ENCODE assay signal across 19 cellular contexts in genomic region chr9:131834721-131835120, GRCh38.
DNase-seq lines count a peak whose midpoint lies in the region; ATAC-seq and TF ChIP-seq lines count a peak whose summit lies in the region.
"Had no signal": no experiment of that assay in that cellular context is flagged by ENCODE, and none has a peak within 500 bp of the region (broad histone marks: within the 10 kb centered on the region; RNA-seq: fewer than 3 reads in every experiment).

No MANE protein-coding gene starts in this region.

- H3K4me1 Mint-ChIP-seq in T-helper 2 cell treated with Interferon-gamma antibody and Interleukin-4, amounts not matched to agents 5 μg/mL and 100 μg/mL, for 36 hours (ENCODE audit: low read depth), result peaks cover 18% of the 10 kb centered on the region
- peaks cover 26% of the 10 kb centered on the region for H3K4me1 Mint-ChIP-seq in brain
- peaks cover 18% of the 10 kb centered on the region for H3K4me1 Mint-ChIP-seq in nephron
- H3K4me1 Mint-ChIP-seq in endothelial cell (ENCODE audit: unreplicated experiment), result peaks cover 8% of the 10 kb centered on the region
- H3K4me1 Mint-ChIP-seq: B cell had no signal

- DNase-seq in T-helper 2 cell treated with Interferon-gamma antibody and Interleukin-4, amounts not matched to agents 5 μg/mL and 100 μg/mL, for 36 hours (ENCODE audit: low spot score), result no peak
- DNase-seq in T-helper 2 cell (no peak), posterior vena cava (ENCODE audit: low spot score) (peak; percentile 41), endothelial cell (ENCODE audit: low spot score) (no peak)
- DNase-seq: Calu3, DMS79 treated with DMSO at 0.1 percent for 48 hours, GF-D8, H9, KBM-7, MM.1S, NCI-H2029, NCI-H526 treated with DMSO at 0.1 percent for 48 hours, PC-9 had no signal

- intact Hi-C loops in posterior vena cava (cut with DNase I), result no loop called here

- no peak overlapping the region for H3K4me3 Mint-ChIP-seq in T-helper 2 cell treated with Interferon-gamma antibody and Interleukin-4, amounts not matched to agents 5 μg/mL and 100 μg/mL, for 36 hours
- H3K4me3 Mint-ChIP-seq in brain (no peak overlapping the region), nephron (peak overlapping the region in 2 of 3 experiments; percentile 28 to 59), endothelial cell (ENCODE audit: unreplicated experiment) (no peak overlapping the region)
- H3K4me3 Mint-ChIP-seq: B cell, H9 had no signal

- peak overlapping the region; percentile 15 for H3K27ac Mint-ChIP-seq in T-helper 2 cell treated with Interferon-gamma antibody and Interleukin-4, amounts not matched to agents 5 μg/mL and 100 μg/mL, for 36 hours
- H3K27ac Mint-ChIP-seq in brain (peak overlapping the region in 3 of 5 experiments; percentile 37 to 69 (median 42)), nephron (peak overlapping the region; percentile 8 to 67 (median 53)), endothelial cell (ENCODE audit: unreplicated experiment) (no peak overlapping the region)
- H3K27ac Mint-ChIP-seq: B cell, H9 had no signal

- H3K27me3 Mint-ChIP-seq in T-helper 2 cell treated with Interferon-gamma antibody and Interleukin-4, amounts not matched to agents 5 μg/mL and 100 μg/mL, for 36 hours (ENCODE audit: low read depth), result no peaks in the 10 kb centered on the region
- H3K27me3 Mint-ChIP-seq in brain, result no peaks in the 10 kb centered on the region
- peaks cover 33% of the 10 kb centered on the region for H3K27me3 Mint-ChIP-seq in nephron (ENCODE audit: low read depth)
- peaks cover 3% of the 10 kb centered on the region for H3K27me3 Mint-ChIP-seq in endothelial cell (ENCODE audit: unreplicated experiment)

- no peak for ATAC-seq in HG03571 (IDR thresholded peaks at IDR 0.05; ENCODE audit: unreplicated experiment)
- ATAC-seq in HG03460 (IDR thresholded peaks at IDR 0.05; ENCODE audit: unreplicated experiment), result no peak
- ATAC-seq: Right ventricle myocardium inferior had no signal

- TF ChIP-seq CTCF in brain (conservative IDR thresholded peaks at IDR 0.05) (no peak), nephron (IDR thresholded peaks at IDR 0.05; ENCODE audit: unreplicated experiment in 3 of 3) (no peak), endothelial cell (IDR thresholded peaks at IDR 0.05; ENCODE audit: unreplicated experiment) (no peak)

- H3K36me3 Mint-ChIP-seq in T-helper 2 cell treated with Interferon-gamma antibody and Interleukin-4, amounts not matched to agents 5 μg/mL and 100 μg/mL, for 36 hours (ENCODE audit: low read depth), result peaks cover 6% of the 10 kb centered on the region
- H3K36me3 Mint-ChIP-seq in brain (no peaks in the 10 kb centered on the region), nephron (ENCODE audit: low read depth) (no peaks in the 10 kb centered on the region), endothelial cell (ENCODE audit: low read depth, unreplicated experiment) (no peaks in the 10 kb centered on the region)

- peaks cover 12% of the 10 kb centered on the region for H3K9me3 Mint-ChIP-seq in T-helper 2 cell treated with Interferon-gamma antibody and Interleukin-4, amounts not matched to agents 5 μg/mL and 100 μg/mL, for 36 hours
- peaks cover 5 to 15% (median 7%) of the 10 kb centered on the region in 5 experiments for H3K9me3 Mint-ChIP-seq in brain
- H3K9me3 Mint-ChIP-seq in nephron, result peaks cover 3% of the 10 kb centered on the region
- H3K9me3 Mint-ChIP-seq in endothelial cell (ENCODE audit: unreplicated experiment), result no peaks in the 10 kb centered on the region

Comparison
In these comparisons a context has a peak if more than half of its experiments do, and no peak if none do; other contexts are left out.
1. H3K4me3 Mint-ChIP-seq: peak in nephron (2 of 3); none in T-helper 2 cell treated with Interferon-gamma antibody and Interleukin-4, amounts not matched to agents 5 μg/mL and 100 μg/mL, for 36 hours (single experiment), brain (0 of 5) and endothelial cell (single experiment).